ENCODE assay signal across 1 cellular context in the genomic region with DNA sequence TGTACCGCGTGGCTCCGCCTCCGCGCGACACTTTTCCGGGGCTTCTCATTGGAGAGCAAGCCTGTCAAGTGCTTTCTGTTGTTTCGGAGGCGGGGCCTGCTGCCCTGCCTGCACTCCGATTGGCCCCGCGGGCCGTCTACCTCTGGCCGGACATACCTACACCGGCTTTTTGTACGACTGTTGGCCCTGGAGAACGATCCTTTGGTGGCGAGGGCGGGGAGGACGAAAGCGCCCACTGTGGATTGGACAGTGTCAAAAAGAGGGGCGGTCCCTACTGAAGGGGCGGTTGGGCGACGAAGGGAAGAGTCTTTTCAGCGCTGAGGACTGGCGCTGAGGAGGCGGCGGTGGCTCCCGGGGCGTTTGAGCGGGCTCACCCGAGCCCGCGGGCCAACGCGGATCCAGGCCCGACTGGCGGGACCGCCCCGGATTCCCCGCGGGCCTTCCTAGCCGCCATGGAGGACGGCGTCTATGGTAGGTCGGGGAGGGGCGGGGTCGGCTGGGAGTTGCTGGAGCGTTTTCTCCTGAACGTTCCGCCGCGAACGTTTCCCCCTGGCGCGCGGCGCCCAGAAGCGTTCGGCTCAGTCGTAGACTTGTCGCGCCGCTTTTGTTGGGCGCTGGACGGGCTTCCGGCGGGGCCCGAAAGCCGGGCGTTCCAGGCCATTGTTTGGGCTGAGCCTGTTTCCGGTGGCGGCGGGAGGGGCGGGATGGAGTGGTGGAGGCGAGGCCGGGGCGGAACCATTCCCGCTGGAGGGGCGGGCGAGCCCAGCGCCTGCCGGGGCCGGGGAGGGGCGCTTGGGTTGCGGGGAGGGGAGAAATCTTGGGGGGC.
TF ChIP-seq lines count a peak whose summit lies in the region.

A gene with protein sequence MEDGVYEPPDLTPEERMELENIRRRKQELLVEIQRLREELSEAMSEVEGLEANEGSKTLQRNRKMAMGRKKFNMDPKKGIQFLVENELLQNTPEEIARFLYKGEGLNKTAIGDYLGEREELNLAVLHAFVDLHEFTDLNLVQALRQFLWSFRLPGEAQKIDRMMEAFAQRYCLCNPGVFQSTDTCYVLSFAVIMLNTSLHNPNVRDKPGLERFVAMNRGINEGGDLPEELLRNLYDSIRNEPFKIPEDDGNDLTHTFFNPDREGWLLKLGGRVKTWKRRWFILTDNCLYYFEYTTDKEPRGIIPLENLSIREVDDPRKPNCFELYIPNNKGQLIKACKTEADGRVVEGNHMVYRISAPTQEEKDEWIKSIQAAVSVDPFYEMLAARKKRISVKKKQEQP (plus strand): TSS at position 314 of the 826 bp plus-strand sequence. CDS start 139 bp downstream, at position 453.

TF ChIP-seq in WTC11, 78 proteins besides CTCF, POLR2A, EP300 and RAD21 (continued from another document):
- TF ChIP-seq, protein P1, sequence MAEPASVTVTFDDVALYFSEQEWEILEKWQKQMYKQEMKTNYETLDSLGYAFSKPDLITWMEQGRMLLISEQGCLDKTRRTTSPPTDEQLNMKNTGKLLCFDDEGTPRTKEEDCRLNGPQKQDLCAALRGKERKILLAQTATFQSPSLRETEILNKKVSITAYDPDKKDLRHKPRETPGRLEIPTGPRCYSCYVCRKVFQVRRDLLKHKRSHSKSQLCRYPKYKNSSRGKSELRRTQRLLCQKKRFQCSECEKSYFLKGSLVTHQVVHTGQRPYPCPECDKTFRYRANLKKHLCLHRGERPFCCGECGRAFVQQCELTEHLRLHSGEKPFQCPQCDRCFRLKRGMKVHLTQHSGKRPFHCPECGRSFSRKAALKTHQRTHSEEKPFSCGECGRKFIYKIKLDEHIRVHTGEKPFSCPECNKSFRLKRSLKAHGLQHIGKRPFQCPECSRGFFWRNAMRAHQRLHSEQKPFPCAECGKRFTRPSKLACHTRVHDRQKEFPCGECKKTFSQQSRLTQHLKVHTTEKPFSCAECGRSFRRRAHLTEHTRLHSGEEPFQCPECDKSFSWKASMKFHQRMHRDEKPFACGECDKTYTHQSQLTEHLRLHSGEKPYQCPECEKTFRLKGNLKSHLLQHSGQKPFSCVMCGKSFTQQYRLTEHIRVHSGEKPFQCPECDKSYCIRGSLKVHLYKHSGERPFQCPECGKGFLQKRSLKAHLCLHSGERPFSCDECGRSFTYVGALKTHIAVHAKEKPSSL (CRISPR knock-in tag; conservative IDR thresholded peaks at IDR 0.05), result no peak
- TF ChIP-seq PRRX2 (CRISPR knock-in tag; IDR thresholded peaks at IDR 0.05) (0 out of 2 replicates have a peak, but pooled peaks have one; percentile 34), NFE2L1 (CRISPR knock-in tag; IDR thresholded peaks at IDR 0.05) (no peak), MYBL2 (CRISPR knock-in tag; IDR thresholded peaks at IDR 0.05) (peak; percentile 83; the same call in 1 of the 2 replicates), ZNF317 (CRISPR knock-in tag; IDR thresholded peaks at IDR 0.05; ENCODE audit: borderline replicate concordance, low read depth) (no peak), FOXP1 (CRISPR knock-in tag; IDR thresholded peaks at IDR 0.05; ENCODE audit: borderline replicate concordance) (peak; percentile 66; the same call in 1 of the 2 replicates), EMX1 (CRISPR knock-in tag; IDR thresholded peaks at IDR 0.05) (0 out of 2 replicates have a peak, but pooled peaks have one; percentile 69), ZNF232 (CRISPR knock-in tag; IDR thresholded peaks at IDR 0.05) (0 out of 2 replicates have a peak, but pooled peaks have one; percentile 44), IRF2 (CRISPR knock-in tag; IDR thresholded peaks at IDR 0.05; ENCODE audit: borderline replicate concordance, low read depth) (0 out of 2 replicates have a peak, but pooled peaks have one; percentile 35)
- TF ChIP-seq, protein P2, sequence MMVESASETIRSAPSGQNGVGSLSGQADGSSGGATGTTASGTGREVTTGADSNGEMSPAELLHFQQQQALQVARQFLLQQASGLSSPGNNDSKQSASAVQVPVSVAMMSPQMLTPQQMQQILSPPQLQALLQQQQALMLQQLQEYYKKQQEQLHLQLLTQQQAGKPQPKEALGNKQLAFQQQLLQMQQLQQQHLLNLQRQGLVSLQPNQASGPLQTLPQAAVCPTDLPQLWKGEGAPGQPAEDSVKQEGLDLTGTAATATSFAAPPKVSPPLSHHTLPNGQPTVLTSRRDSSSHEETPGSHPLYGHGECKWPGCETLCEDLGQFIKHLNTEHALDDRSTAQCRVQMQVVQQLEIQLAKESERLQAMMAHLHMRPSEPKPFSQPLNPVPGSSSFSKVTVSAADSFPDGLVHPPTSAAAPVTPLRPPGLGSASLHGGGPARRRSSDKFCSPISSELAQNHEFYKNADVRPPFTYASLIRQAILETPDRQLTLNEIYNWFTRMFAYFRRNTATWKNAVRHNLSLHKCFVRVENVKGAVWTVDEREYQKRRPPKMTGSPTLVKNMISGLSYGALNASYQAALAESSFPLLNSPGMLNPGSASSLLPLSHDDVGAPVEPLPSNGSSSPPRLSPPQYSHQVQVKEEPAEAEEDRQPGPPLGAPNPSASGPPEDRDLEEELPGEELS (CRISPR knock-in tag; IDR thresholded peaks at IDR 0.05), result no peak
- TF ChIP-seq, protein P3, sequence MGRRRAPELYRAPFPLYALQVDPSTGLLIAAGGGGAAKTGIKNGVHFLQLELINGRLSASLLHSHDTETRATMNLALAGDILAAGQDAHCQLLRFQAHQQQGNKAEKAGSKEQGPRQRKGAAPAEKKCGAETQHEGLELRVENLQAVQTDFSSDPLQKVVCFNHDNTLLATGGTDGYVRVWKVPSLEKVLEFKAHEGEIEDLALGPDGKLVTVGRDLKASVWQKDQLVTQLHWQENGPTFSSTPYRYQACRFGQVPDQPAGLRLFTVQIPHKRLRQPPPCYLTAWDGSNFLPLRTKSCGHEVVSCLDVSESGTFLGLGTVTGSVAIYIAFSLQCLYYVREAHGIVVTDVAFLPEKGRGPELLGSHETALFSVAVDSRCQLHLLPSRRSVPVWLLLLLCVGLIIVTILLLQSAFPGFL (CRISPR knock-in tag; IDR thresholded peaks at IDR 0.05; ENCODE audit: borderline replicate concordance), result no peak
- TF ChIP-seq, protein P4, sequence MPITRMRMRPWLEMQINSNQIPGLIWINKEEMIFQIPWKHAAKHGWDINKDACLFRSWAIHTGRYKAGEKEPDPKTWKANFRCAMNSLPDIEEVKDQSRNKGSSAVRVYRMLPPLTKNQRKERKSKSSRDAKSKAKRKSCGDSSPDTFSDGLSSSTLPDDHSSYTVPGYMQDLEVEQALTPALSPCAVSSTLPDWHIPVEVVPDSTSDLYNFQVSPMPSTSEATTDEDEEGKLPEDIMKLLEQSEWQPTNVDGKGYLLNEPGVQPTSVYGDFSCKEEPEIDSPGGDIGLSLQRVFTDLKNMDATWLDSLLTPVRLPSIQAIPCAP (CRISPR knock-in tag; IDR thresholded peaks at IDR 0.05), result no peak
- TF ChIP-seq, protein P5, sequence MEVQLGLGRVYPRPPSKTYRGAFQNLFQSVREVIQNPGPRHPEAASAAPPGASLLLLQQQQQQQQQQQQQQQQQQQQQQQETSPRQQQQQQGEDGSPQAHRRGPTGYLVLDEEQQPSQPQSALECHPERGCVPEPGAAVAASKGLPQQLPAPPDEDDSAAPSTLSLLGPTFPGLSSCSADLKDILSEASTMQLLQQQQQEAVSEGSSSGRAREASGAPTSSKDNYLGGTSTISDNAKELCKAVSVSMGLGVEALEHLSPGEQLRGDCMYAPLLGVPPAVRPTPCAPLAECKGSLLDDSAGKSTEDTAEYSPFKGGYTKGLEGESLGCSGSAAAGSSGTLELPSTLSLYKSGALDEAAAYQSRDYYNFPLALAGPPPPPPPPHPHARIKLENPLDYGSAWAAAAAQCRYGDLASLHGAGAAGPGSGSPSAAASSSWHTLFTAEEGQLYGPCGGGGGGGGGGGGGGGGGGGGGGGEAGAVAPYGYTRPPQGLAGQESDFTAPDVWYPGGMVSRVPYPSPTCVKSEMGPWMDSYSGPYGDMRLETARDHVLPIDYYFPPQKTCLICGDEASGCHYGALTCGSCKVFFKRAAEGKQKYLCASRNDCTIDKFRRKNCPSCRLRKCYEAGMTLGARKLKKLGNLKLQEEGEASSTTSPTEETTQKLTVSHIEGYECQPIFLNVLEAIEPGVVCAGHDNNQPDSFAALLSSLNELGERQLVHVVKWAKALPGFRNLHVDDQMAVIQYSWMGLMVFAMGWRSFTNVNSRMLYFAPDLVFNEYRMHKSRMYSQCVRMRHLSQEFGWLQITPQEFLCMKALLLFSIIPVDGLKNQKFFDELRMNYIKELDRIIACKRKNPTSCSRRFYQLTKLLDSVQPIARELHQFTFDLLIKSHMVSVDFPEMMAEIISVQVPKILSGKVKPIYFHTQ (CRISPR knock-in tag; IDR thresholded peaks at IDR 0.05), result no peak; the same call in 1 of the 2 replicates
